8 cellular contexts compared by ENCODE assay signal in the genomic region with DNA sequence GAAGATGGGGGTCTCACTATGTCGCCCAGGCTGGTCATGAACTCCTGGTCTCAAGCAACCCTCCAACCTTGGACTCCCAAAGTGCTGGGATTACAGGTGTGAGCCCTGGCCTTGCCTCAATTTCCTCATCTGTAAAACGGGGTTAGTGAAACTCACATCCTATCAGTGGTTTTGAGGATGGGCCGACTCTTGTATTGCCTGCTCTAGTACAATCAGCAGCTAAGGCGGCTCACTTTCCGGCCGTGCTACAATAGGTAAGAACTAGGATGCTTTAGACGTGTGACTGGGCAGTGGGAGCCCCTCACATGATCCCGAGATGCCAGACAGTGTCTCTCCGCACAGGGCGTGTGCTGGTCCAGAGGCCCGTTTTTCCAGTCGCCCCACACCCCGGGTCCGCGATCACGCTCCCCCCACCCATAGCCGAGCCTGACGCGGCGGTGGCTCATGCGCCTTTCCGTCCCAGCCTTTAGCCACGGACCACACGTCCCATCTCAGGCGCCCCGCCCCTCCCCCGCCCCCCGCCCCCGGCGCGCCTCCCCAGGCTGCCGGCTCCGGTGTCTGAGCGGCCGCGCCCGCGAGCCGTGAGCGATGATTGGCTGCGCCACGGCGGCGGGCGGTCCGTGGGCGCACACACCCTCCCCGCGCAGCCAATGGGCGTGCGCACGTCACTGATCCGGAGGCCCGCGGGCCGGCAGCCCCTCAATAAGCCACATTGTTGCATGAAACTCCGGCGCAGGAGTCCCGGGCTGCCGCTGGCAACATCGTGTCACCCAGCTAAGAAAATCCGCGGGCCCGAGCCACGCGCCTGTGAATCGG. TPM values are rescaled to one million over a fixed set of nuclear protein-coding genes. Genes with fewer than 3 reads are reported as not detected.
DNase-seq lines count a peak whose midpoint lies in the region; ATAC-seq and TF ChIP-seq lines count a peak whose summit lies in the region.

TSS of gene HK2 (plus strand) at position 710 of the 816 bp plus-strand sequence. CDS start 454 bp downstream, outside the sequence.

- DNase-seq in CMK (ENCODE audit: low read depth), result peak; percentile 73
- DNase-seq in OCI-LY7 (ENCODE audit: low spot score), result peak; percentile 96
- DNase-seq in activated T-cell treated with anti-CD3 and anti-CD28 coated beads for 1 hour (ENCODE audit: low read depth), result peak; percentile 68
- DNase-seq in epithelial cell of proximal tubule (ENCODE audit: low read depth), result no peak
- peak; percentile 56 for DNase-seq in stimulated activated CD8-positive, alpha-beta memory T cell treated with anti-CD3 and anti-CD28 coated beads, Interleukin-7, amount 100 ng/mL, for 24 hours (ENCODE audit: low read depth)

- H3K79me2 ChIP-seq in OCI-LY7 (ENCODE audit: insufficient read depth, low read depth, low read length), result peaks cover 35% of the 10 kb centered on the region

- H3K9me3 ChIP-seq in OCI-LY7 (ENCODE audit: low read length) (no peaks in the 10 kb centered on the region), mucosa of stomach (ENCODE audit: control insufficient read depth, low read length) (no peaks in the 10 kb centered on the region)

- H3K4me1 ChIP-seq in OCI-LY7 (ENCODE audit: insufficient read depth, low read length, poor library complexity, severe bottlenecking) (peaks cover 25% of the 10 kb centered on the region), mucosa of stomach (ENCODE audit: control insufficient read depth, insufficient read depth, low read length) (peaks cover 13% of the 10 kb centered on the region)

- POLR2A ChIA-PET in OCI-LY7 (lab: Charles Lee), result interaction anchor here (1.4 to 2.6 kb wide), 2 partner anchors 16 to 124 kb away, joined by 4 to 8 read pairs; no protein-coding TSS in a partner anchor

- no TSS peak for BruUV-seq in OCI-LY7 (replicated peaks; lab: Mats Ljungman, UMichigan)

- no peaks in the 10 kb centered on the region for H3K27me3 ChIP-seq in mucosa of stomach (ENCODE audit: control insufficient read depth, insufficient read depth, low read length)

- H3K4me2 ChIP-seq in OCI-LY7 (ENCODE audit: low read length), result peak within 1 kb of the TSS; percentile 91

- H3K9me2 ChIP-seq in OCI-LY7 (ENCODE audit: insufficient read depth, low read length), result no peaks in the 10 kb centered on the region

- intact Hi-C loops in OCI-LY7 (cut with micrococcal nuclease; ENCODE audit: unreplicated experiment), result loop anchor here (2.0 to 5.0 kb wide), 2 partner anchors 125 to 814 kb away; partner anchors contain the start of genes MRPL19 and POLE4

- H3K9ac ChIP-seq in mucosa of stomach (ENCODE audit: low read length), result peak within 1 kb of the TSS; percentile 74

- peak; percentile 81 for ATAC-seq in GM19397 (IDR thresholded peaks at IDR 0.05; ENCODE audit: unreplicated experiment)
- peak; percentile 73 for ATAC-seq in HG03558 (IDR thresholded peaks at IDR 0.05; ENCODE audit: extremely low read depth, unreplicated experiment)

- peak within 1 kb of the TSS; percentile 69 for H3K27ac ChIP-seq in OCI-LY7 (ENCODE audit: low read depth, low read length, poor library complexity, severe bottlenecking)

- TF ChIP-seq CTCF in OCI-LY7 (conservative IDR thresholded peaks at IDR 0.05; ENCODE audit: low read length), result no peak
- no peak for TF ChIP-seq CTCF in epithelial cell of proximal tubule (conservative IDR thresholded peaks at IDR 0.05; ENCODE audit: low read depth, low read length)

- H4K20me1 ChIP-seq in OCI-LY7 (ENCODE audit: insufficient read depth, low read length), result peaks cover 20% of the 10 kb centered on the region; the same call in 1 of the 2 replicates

- H3K4me3 ChIP-seq in OCI-LY7 (ENCODE audit: low read depth, low read length, poor library complexity, severe bottlenecking) (peak within 1 kb of the TSS; percentile 85), epithelial cell of proximal tubule (ENCODE audit: low read depth, low read length) (peak within 1 kb of the TSS; percentile 89), mucosa of stomach (ENCODE audit: low read length) (peak within 1 kb of the TSS; percentile 23)

- H3K36me3 ChIP-seq in OCI-LY7 (ENCODE audit: insufficient read depth, low read length) (peaks cover 7% of the 10 kb centered on the region; the same call in 1 of the 2 replicates), mucosa of stomach (ENCODE audit: control insufficient read depth, insufficient read depth, low read length) (no peaks in the 10 kb centered on the region)

- CTCF ChIA-PET in OCI-LY7 (lab: Charles Lee; ENCODE audit: unreplicated experiment), result no interaction called here

- H2AFZ ChIP-seq in OCI-LY7 (ENCODE audit: low read length), result peak within 1 kb of the TSS; percentile 64

RNA-seq across cellular contexts. Expression of gene HK2, which starts in this region (rescaled TPM):
- total RNA-seq in OCI-LY7 (2014; rRNA removed; shearing (Covaris generic)), result 8.6 and 11.8 TPM in 2 replicates
- total RNA-seq in OCI-LY7 (2022) (30.2 and 50.5 TPM in 2 replicates), epithelial cell of proximal tubule (9.5 and 17.6 TPM in 2 replicates)

Comparison
In these comparisons a context has a peak if more than half of its experiments do, and no peak if none do; other contexts are left out.
1. H3K4me3 ChIP-seq: peak in every context shown above with its lines; median percentile 89 in epithelial cell of proximal tubule; 85 in OCI-LY7; 23 in mucosa of stomach.